9 cellular contexts compared by ENCODE assay signal in the genomic region with DNA sequence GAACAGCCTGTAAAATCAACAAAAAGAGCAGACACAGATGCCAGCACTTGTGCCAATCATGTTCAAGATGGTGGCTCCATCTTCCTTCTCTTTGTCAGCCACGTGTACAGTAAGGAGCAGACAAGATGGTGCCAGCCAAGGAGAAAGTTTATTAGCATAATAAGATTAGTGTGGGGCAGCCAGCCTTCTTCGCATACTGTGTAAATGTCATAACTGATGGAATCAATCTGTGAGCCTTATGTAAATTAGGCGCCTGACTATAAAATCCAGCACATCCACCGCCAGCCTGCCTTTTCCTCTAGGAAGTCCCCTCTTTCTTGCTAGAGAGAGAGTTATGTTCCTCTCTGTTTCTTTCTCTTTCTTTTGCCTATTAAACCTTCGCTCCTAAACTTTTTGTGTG.
"Had no signal": no experiment of that assay in that cellular context is flagged by ENCODE, and none has a peak within 500 bp of the region (broad histone marks: within the 10 kb centered on the region; RNA-seq: fewer than 3 reads in every experiment).

No MANE protein-coding gene starts in this region.

- H3K4me3 Mint-ChIP-seq: HFFc6, IgD-negative memory B cell had no signal

- H3K9ac ChIP-seq: GM23248 had no signal

- H3K9me3 ChIP-seq: HAP-1 had no signal

- ATAC-seq: HCT116, HepG2 had no signal

- H3K4me3 ChIP-seq: GM23248, HAP-1 had no signal

- DNase-seq: GM23248, GOT3, H7, HFFc6 had no signal

- H3K4me1 ChIP-seq: HAP-1 had no signal

- H3K36me3 Mint-ChIP-seq: IgD-negative memory B cell had no signal

- H3K36me3 ChIP-seq: HAP-1 had no signal

- H3K27ac ChIP-seq: GM23248, HL-60 had no signal

- H3K27ac Mint-ChIP-seq: HFFc6, IgD-negative memory B cell had no signal
